In genomic region chr12:99713946-99714520, GRCh38 we compare ENCODE assay signal across 7 cellular contexts.
"Had no signal": no experiment of that assay in that cellular context is flagged by ENCODE, and none has a peak within 500 bp of the region (broad histone marks: within the 10 kb centered on the region; RNA-seq: fewer than 3 reads in every experiment).

No MANE protein-coding gene starts in this region.

- ATAC-seq: HepG2 had no signal

- H3K4me3 ChIP-seq: GM23248 had no signal

- H3K9ac ChIP-seq: GM23248 had no signal

- H2AFZ ChIP-seq: GM23248 had no signal

- DNase-seq: GM23248, GOT3, H9, HCEC 1CT, KBM-7 had no signal

- H3K27ac ChIP-seq: GM23248, HL-60 had no signal
